ENCODE assay signal across 8 cellular contexts in genomic region chr17:78013683-78014467, GRCh38. TPM values are rescaled to one million over a fixed set of nuclear protein-coding genes. Genes with fewer than 3 reads are reported as not detected.
A peak's percentile ranks its signal among the peaks of the same experiment; 100 is the strongest.
DNase-seq lines count a peak whose midpoint lies in the region; ATAC-seq and FAIRE-seq lines count a peak whose summit lies in the region.

No MANE protein-coding gene starts in this region.

- no peak overlapping the region for H3K27ac ChIP-seq in Karpas-422 (ENCODE audit: low read length)

- H3K4me2 ChIP-seq in Karpas-422 (ENCODE audit: low read depth, low read length, poor library complexity, severe bottlenecking) = no peak overlapping the region

- peak; percentile 80 for ATAC-seq in Right ventricle myocardium superior (ENCODE audit: poor library complexity)
- no peak for ATAC-seq in GM19328 (IDR thresholded peaks at IDR 0.05; ENCODE audit: unreplicated experiment)
- ATAC-seq in GM19023 (IDR thresholded peaks at IDR 0.05; ENCODE audit: unreplicated experiment) = no peak

- H3K79me2 ChIP-seq in Karpas-422 (ENCODE audit: low read length) = no peaks in the 10 kb centered on the region

- intact Hi-C loops in Right ventricle myocardium superior (cut with DNase I) = loop anchor here (5.0 to 10.0 kb wide), 3 partner anchors 99 to 472 kb away; no protein-coding TSS in a partner anchor

- H3K9me2 ChIP-seq in Karpas-422 (replicated peaks; ENCODE audit: insufficient read depth, low read length) = no peaks in the 10 kb centered on the region

- H3K27ac Mint-ChIP-seq in activated naive CD8-positive, alpha-beta T cell treated with anti-CD3 and anti-CD28 coated beads for 36 hours = peak overlapping the region; percentile 26

- H3K36me3 Mint-ChIP-seq in activated naive CD8-positive, alpha-beta T cell treated with anti-CD3 and anti-CD28 coated beads for 36 hours = peaks cover 3% of the 10 kb centered on the region

- H3K4me3 Mint-ChIP-seq in activated naive CD8-positive, alpha-beta T cell treated with anti-CD3 and anti-CD28 coated beads for 36 hours = no peak overlapping the region

- no peak overlapping the region for H3K9ac ChIP-seq in Karpas-422 (ENCODE audit: low read length)

- no peaks in the 10 kb centered on the region for H3K27me3 ChIP-seq in Karpas-422 (ENCODE audit: low read length)

- DNase-seq in DMS79 treated with DMSO at 0.1 percent for 48 hours (lab: John Stamatoyannopoulos, UW) (peak; percentile 64), Karpas-422 (peak; percentile 88), RCC 7860 (ENCODE audit: low spot score) (peak; percentile 45), Right ventricle myocardium superior (no peak), putamen (ENCODE audit: low spot score) (peak; percentile 71)
- no peak for DNase-seq in activated naive CD8-positive, alpha-beta T cell treated with anti-CD3 and anti-CD28 coated beads for 36 hours

- no peak overlapping the region for H2AFZ ChIP-seq in Karpas-422 (ENCODE audit: low read length)

- H3K4me1 Mint-ChIP-seq in activated naive CD8-positive, alpha-beta T cell treated with anti-CD3 and anti-CD28 coated beads for 36 hours = peaks cover 25% of the 10 kb centered on the region

- H3K27me3 Mint-ChIP-seq in activated naive CD8-positive, alpha-beta T cell treated with anti-CD3 and anti-CD28 coated beads for 36 hours = no peaks in the 10 kb centered on the region

- H3K9me3 ChIP-seq in Karpas-422 (ENCODE audit: low read length) = no peaks in the 10 kb centered on the region

- no peak overlapping the region for H3K4me3 ChIP-seq in Karpas-422 (ENCODE audit: low read length)

- H3K4me1 ChIP-seq in Karpas-422 (ENCODE audit: low read length) = peaks cover 5% of the 10 kb centered on the region; the same call in 1 of the 2 replicates

- no peaks in the 10 kb centered on the region for H3K36me3 ChIP-seq in Karpas-422 (ENCODE audit: insufficient read depth, low read length)

- FAIRE-seq in RCC 7860 (lab: Jason Lieb, UNC) = peak; percentile 60

- no peaks in the 10 kb centered on the region for H3K9me3 Mint-ChIP-seq in activated naive CD8-positive, alpha-beta T cell treated with anti-CD3 and anti-CD28 coated beads for 36 hours

- no peaks in the 10 kb centered on the region for H4K20me1 ChIP-seq in Karpas-422 (ENCODE audit: insufficient read depth, low read depth, low read length)

RNA-seq across cellular contexts. Expression of gene TNRC6C, which starts 55.4 kb away (rescaled TPM):
- total RNA-seq in Karpas-422 (2014; rRNA removed; shearing (Covaris generic); ENCODE audit: low replicate concordance) = not detected in 2 replicates
- total RNA-seq in activated naive CD8-positive, alpha-beta T cell treated with anti-CD3 and anti-CD28 coated beads for 36 hours = 10 to 100 TPM; 16.2 to 19.2 TPM
- 17.8 TPM for total RNA-seq in Right ventricle myocardium superior

Comparison
In these comparisons a context has a peak if more than half of its experiments do, and no peak if none do; other contexts are left out.
1. DNase-seq: peak in DMS79 treated with DMSO at 0.1 percent for 48 hours (single experiment), Karpas-422 (single experiment), RCC 7860 (single experiment) and putamen (single experiment); none in activated naive CD8-positive, alpha-beta T cell treated with anti-CD3 and anti-CD28 coated beads for 36 hours (single experiment) and Right ventricle myocardium superior (single experiment).
2. RNA of gene TNRC6C, which starts 55.4 kb away (total RNA-seq): 16.2 to 19.2 TPM in activated naive CD8-positive, alpha-beta T cell treated with anti-CD3 and anti-CD28 coated beads for 36 hours and 17.8 TPM in Right ventricle myocardium superior (single experiment); not detected in Karpas-422; every median in the first group is over 10 times any median in the second.